ENCODE assay signal across 2 cellular contexts in genomic region chr2:204900487-204900886, GRCh38.
TF ChIP-seq lines count a peak whose summit lies in the region.

No MANE protein-coding gene starts in this region.

TF ChIP-seq in K562, 482 proteins besides CTCF, POLR2A, EP300 and RAD21 (continued from another document and continues in another):
- TF ChIP-seq, protein P1, sequence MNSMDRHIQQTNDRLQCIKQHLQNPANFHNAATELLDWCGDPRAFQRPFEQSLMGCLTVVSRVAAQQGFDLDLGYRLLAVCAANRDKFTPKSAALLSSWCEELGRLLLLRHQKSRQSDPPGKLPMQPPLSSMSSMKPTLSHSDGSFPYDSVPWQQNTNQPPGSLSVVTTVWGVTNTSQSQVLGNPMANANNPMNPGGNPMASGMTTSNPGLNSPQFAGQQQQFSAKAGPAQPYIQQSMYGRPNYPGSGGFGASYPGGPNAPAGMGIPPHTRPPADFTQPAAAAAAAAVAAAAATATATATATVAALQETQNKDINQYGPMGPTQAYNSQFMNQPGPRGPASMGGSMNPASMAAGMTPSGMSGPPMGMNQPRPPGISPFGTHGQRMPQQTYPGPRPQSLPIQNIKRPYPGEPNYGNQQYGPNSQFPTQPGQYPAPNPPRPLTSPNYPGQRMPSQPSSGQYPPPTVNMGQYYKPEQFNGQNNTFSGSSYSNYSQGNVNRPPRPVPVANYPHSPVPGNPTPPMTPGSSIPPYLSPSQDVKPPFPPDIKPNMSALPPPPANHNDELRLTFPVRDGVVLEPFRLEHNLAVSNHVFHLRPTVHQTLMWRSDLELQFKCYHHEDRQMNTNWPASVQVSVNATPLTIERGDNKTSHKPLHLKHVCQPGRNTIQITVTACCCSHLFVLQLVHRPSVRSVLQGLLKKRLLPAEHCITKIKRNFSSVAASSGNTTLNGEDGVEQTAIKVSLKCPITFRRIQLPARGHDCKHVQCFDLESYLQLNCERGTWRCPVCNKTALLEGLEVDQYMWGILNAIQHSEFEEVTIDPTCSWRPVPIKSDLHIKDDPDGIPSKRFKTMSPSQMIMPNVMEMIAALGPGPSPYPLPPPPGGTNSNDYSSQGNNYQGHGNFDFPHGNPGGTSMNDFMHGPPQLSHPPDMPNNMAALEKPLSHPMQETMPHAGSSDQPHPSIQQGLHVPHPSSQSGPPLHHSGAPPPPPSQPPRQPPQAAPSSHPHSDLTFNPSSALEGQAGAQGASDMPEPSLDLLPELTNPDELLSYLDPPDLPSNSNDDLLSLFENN (IDR thresholded peaks at IDR 0.05; ENCODE audit: low read depth in 2 of 2, low read length in 2 of 2), result no peak
- TF ChIP-seq MTA1 (IDR thresholded peaks at IDR 0.05; ENCODE audit: borderline replicate concordance) (no peak), ZKSCAN1 (IDR thresholded peaks at IDR 0.05; ENCODE audit: low read depth, low read length) (no peak), DACH1 (IDR thresholded peaks at IDR 0.05; ENCODE audit: partially characterized antibody) (no peak), PKNOX1 (IDR thresholded peaks at IDR 0.05) (peak; percentile 37; the same call in 1 of the 2 replicates), FOXA3 (CRISPR knock-in tag; conservative IDR thresholded peaks at IDR 0.05 in 1 of 2, IDR thresholded peaks at IDR 0.05 in 1 of 2) (peak in 1 of 2 experiments; percentile 70; a peak in 2 of 4 replicates), SNRNP70 (optimal IDR thresholded peaks at IDR 0.05; ENCODE audit: low read depth, low read length) (no peak), JUND (IDR thresholded peaks at IDR 0.05; ENCODE audit: borderline replicate concordance, low read depth, low read length) (no peak), JUND (tag; IDR thresholded peaks at IDR 0.05; ENCODE audit: borderline replicate concordance, low read depth, low read length) (peak; percentile 8; the same call in 1 of the 3 replicates), ATF4 (CRISPR knock-in tag; IDR thresholded peaks at IDR 0.05) (no peak), PHF20 (IDR thresholded peaks at IDR 0.05; ENCODE audit: partially characterized antibody) (no peak), RCOR1 (IDR thresholded peaks at IDR 0.05; ENCODE audit: borderline replicate concordance in 1 of 2, low read depth in 2 of 2, low read length in 2 of 2) (no peak), SOX6 (IDR thresholded peaks at IDR 0.05) (0 out of 2 replicates have a peak, but pooled peaks have one; percentile 10), TARDBP (IDR thresholded peaks at IDR 0.05) (no peak), TAF15 (IDR thresholded peaks at IDR 0.05; ENCODE audit: low read depth, low read length) (no peak)
- TF ChIP-seq, protein P2, sequence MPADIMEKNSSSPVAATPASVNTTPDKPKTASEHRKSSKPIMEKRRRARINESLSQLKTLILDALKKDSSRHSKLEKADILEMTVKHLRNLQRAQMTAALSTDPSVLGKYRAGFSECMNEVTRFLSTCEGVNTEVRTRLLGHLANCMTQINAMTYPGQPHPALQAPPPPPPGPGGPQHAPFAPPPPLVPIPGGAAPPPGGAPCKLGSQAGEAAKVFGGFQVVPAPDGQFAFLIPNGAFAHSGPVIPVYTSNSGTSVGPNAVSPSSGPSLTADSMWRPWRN (IDR thresholded peaks at IDR 0.05; ENCODE audit: low read depth), result no peak
- TF ChIP-seq, protein P3, sequence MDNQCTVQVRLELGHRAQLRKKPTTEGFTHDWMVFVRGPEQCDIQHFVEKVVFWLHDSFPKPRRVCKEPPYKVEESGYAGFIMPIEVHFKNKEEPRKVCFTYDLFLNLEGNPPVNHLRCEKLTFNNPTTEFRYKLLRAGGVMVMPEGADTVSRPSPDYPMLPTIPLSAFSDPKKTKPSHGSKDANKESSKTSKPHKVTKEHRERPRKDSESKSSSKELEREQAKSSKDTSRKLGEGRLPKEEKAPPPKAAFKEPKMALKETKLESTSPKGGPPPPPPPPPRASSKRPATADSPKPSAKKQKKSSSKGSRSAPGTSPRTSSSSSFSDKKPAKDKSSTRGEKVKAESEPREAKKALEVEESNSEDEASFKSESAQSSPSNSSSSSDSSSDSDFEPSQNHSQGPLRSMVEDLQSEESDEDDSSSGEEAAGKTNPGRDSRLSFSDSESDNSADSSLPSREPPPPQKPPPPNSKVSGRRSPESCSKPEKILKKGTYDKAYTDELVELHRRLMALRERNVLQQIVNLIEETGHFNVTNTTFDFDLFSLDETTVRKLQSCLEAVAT (IDR thresholded peaks at IDR 0.05), result no peak

TF ChIP-seq in SK-N-SH treated with all-trans-retinoic acid at 6 μM for 48 hours, 23 proteins besides CTCF, POLR2A, EP300 and RAD21 (continued from another document):
- no peak for TF ChIP-seq OSR1 (CRISPR knock-in tag; IDR thresholded peaks at IDR 0.05)
- TF ChIP-seq, protein P4, sequence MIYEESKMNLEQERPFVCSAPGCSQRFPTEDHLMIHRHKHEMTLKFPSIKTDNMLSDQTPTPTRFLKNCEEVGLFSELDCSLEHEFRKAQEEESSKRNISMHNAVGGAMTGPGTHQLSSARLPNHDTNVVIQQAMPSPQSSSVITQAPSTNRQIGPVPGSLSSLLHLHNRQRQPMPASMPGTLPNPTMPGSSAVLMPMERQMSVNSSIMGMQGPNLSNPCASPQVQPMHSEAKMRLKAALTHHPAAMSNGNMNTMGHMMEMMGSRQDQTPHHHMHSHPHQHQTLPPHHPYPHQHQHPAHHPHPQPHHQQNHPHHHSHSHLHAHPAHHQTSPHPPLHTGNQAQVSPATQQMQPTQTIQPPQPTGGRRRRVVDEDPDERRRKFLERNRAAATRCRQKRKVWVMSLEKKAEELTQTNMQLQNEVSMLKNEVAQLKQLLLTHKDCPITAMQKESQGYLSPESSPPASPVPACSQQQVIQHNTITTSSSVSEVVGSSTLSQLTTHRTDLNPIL (CRISPR knock-in tag; IDR thresholded peaks at IDR 0.05; ENCODE audit: low read depth), result no peak
- no peak for TF ChIP-seq ZC3H10 (CRISPR knock-in tag; IDR thresholded peaks at IDR 0.05)
- no peak for TF ChIP-seq ARNTL (CRISPR knock-in tag; IDR thresholded peaks at IDR 0.05; ENCODE audit: borderline replicate concordance, low read depth)
- no peak for TF ChIP-seq ISL1 (CRISPR knock-in tag; IDR thresholded peaks at IDR 0.05)
- no peak for TF ChIP-seq RARB (CRISPR knock-in tag; IDR thresholded peaks at IDR 0.05)
TF ChIP-seq in SK-N-SH treated with all-trans-retinoic acid at 6 μM for 48 hours: peak in this region for 0.
